ENCODE assay signal across 15 cellular contexts in genomic region chr2:230690439-230690838, GRCh38. TPM values are rescaled to one million over a fixed set of nuclear protein-coding genes. Genes with fewer than 3 reads are reported as not detected.
DNase-seq lines count a peak whose midpoint lies in the region; ATAC-seq and TF ChIP-seq lines count a peak whose summit lies in the region.
"Had no signal": no experiment of that assay in that cellular context is flagged by ENCODE, and none has a peak within 500 bp of the region (broad histone marks: within the 10 kb centered on the region; RNA-seq: fewer than 3 reads in every experiment).

No MANE protein-coding gene starts in this region.

- H3K9me3 ChIP-seq in RWPE2 (ENCODE audit: severe bottlenecking) (no peaks in the 10 kb centered on the region), gastroesophageal sphincter (no peaks in the 10 kb centered on the region)
- H3K9me3 ChIP-seq: heart right ventricle, SJSA1 had no signal

- ATAC-seq in RWPE2 (ENCODE audit: low read depth): no peak
- peak; percentile 41 for ATAC-seq in gastroesophageal sphincter
- no peak for ATAC-seq in GM21515 (IDR thresholded peaks at IDR 0.05; ENCODE audit: unreplicated experiment)
- ATAC-seq: activated CD8-positive, alpha-beta T cell treated with anti-CD3 and anti-CD28 coated beads, Interleukin-2, amount 10 ng/mL, durations not matched to agents 7 days and 5 days; GM12878 had no signal

- H3K4me3 ChIP-seq in RWPE2 (ENCODE audit: severe bottlenecking) (no peak overlapping the region), gastroesophageal sphincter (no peak overlapping the region)
- H3K4me3 ChIP-seq: GM12878, heart right ventricle, SJSA1 had no signal

- H3K4me1 ChIP-seq in RWPE2 (ENCODE audit: insufficient read depth, poor library complexity, severe bottlenecking) (peaks cover 52% of the 10 kb centered on the region), gastroesophageal sphincter (peaks cover 0 to 4% (median 0%) of the 10 kb centered on the region in 3 donors)

- TF ChIP-seq CTCF in RWPE2 (IDR thresholded peaks at IDR 0.05; ENCODE audit: poor library complexity, severe bottlenecking) (no peak), gastroesophageal sphincter (IDR thresholded peaks at IDR 0.05) (no peak)

- 34% methylated on average over 6 of the region's 9 CpGs; no CpG with 5 or more reads in 1 of the 2 donors for WGBS in gastroesophageal sphincter (ENCODE audit: low coverage in 1 of 2), 2 donors

- H3K36me3 ChIP-seq in RWPE2 (ENCODE audit: low read depth): no peaks in the 10 kb centered on the region
- no peaks in the 10 kb centered on the region for H3K36me3 ChIP-seq in gastroesophageal sphincter
- H3K36me3 ChIP-seq: heart right ventricle, SJSA1 had no signal

- TF ChIP-seq POLR2A in gastroesophageal sphincter (IDR thresholded peaks at IDR 0.05): no peak

- H3K27ac ChIP-seq in RWPE2 (ENCODE audit: poor library complexity, severe bottlenecking) (peak overlapping the region; percentile 85), gastroesophageal sphincter (no peak overlapping the region)
- H3K27ac ChIP-seq: heart right ventricle, SJSA1 had no signal

- DNase-seq in DMS79 (lab: John Stamatoyannopoulos, UW) (peak; percentile 86), RWPE2 (ENCODE audit: low spot score) (no peak), posterior cingulate gyrus (peak in 9 of 10 donors; percentile 26 to 93 (median 65)), NCI-H524 (lab: John Stamatoyannopoulos, UW) (no peak)
- DNase-seq in stimulated activated CD4-positive, alpha-beta T cell treated with anti-CD3 and anti-CD28 coated beads, Interleukin-2, amount 100 ng/mL, for 24 hours: no peak
- no peak for DNase-seq in activated T-cell treated with anti-CD3 and anti-CD28 coated beads, Interleukin-2, amount 50 U/mL, for 1 hour
- DNase-seq: activated CD8-positive, alpha-beta T cell treated with anti-CD3 and anti-CD28 coated beads, Interleukin-2, amount 10 ng/mL, durations not matched to agents 7 days and 5 days; activated effector memory CD4-positive, alpha-beta T cell treated with anti-CD3 and anti-CD28 coated beads, Interleukin-2, amount 50 U/mL, for 16 hours; heart right ventricle; KG1; small intestine had no signal

- TF ChIP-seq EP300 in gastroesophageal sphincter (IDR thresholded peaks at IDR 0.05): no peak

- H3K27me3 ChIP-seq in RWPE2 (ENCODE audit: insufficient read depth, poor library complexity, severe bottlenecking) (no peaks in the 10 kb centered on the region), gastroesophageal sphincter (no peaks in the 10 kb centered on the region)
- H3K27me3 ChIP-seq: heart right ventricle, SJSA1 had no signal

- intact Hi-C loops in posterior cingulate gyrus (cut with DNase I): no loop called here

RNA-seq across cellular contexts. Expression of gene CAB39, which starts 22.2 kb away (rescaled TPM):
- total RNA-seq in gastroesophageal sphincter: 100 to 1,000 TPM in 3 of 4 donors, 10 to 100 TPM in 1; 88.5 to 115 (median 108) TPM

Comparison
In these comparisons a context has a peak if more than half of its experiments do, and no peak if none do; other contexts are left out.
1. DNase-seq: peak in DMS79 (single experiment) and posterior cingulate gyrus (9 of 10); none in RWPE2 (single experiment), stimulated activated CD4-positive, alpha-beta T cell treated with anti-CD3 and anti-CD28 coated beads, Interleukin-2, amount 100 ng/mL, for 24 hours (0 of 2), activated T-cell treated with anti-CD3 and anti-CD28 coated beads, Interleukin-2, amount 50 U/mL, for 1 hour (single experiment) and NCI-H524 (0 of 2).